In genomic region chr7:85156661-85157213, GRCh38 we compare ENCODE assay signal across 17 cellular contexts. TPM values are rescaled to one million over a fixed set of nuclear protein-coding genes. Genes with fewer than 3 reads are reported as not detected.
"Had no signal": no experiment of that assay in that cellular context is flagged by ENCODE, and none has a peak within 500 bp of the region (broad histone marks: within the 10 kb centered on the region; RNA-seq: fewer than 3 reads in every experiment).

No MANE protein-coding gene starts in this region.

- DNase-seq: activated B cell treated with CpG ODN at 0.5 μM for 24 hours; activated CD4-positive, alpha-beta T cell treated with anti-CD3 and anti-CD28 coated beads for 48 hours; activated CD8-positive, alpha-beta memory T cell treated with anti-CD3 and anti-CD28 coated beads, Interleukin-2, amount 50 U/mL, for 4 hours; activated CD8-positive, alpha-beta T cell treated with anti-CD3 and anti-CD28 coated beads for 36 hours; activated gamma-delta T cell treated with Interleukin-2 at 50 U/mL for 16 hours; amniotic stem cell; body of pancreas; caudate nucleus; mucosa of descending colon; naive thymus-derived CD4-positive, alpha-beta T cell had no signal

- H3K4me1 ChIP-seq: body of pancreas, gastroesophageal sphincter, parathyroid adenoma had no signal

- H3K36me3 ChIP-seq: gastroesophageal sphincter, neutrophil, thoracic aorta had no signal

- ATAC-seq: activated CD8-positive, alpha-beta T cell treated with anti-CD3 and anti-CD28 coated beads for 36 hours; body of pancreas; gastroesophageal sphincter; mucosa of descending colon; naive thymus-derived CD4-positive, alpha-beta T cell; stimulated activated effector memory CD8-positive, alpha-beta T cell treated with anti-CD3 and anti-CD28 coated beads, Interleukin-12 subunit alpha, Interleukin-12 subunit beta, amount 100 ng/mL, for 72 hours had no signal

- H3K4me3 ChIP-seq: body of pancreas, gastroesophageal sphincter, lung, mucosa of descending colon, thoracic aorta had no signal

- H3K27ac Mint-ChIP-seq: activated B cell treated with CpG ODN at 0.5 μM for 24 hours; activated CD8-positive, alpha-beta T cell treated with anti-CD3 and anti-CD28 coated beads for 36 hours; activated naive CD8-positive, alpha-beta T cell; naive thymus-derived CD4-positive, alpha-beta T cell; stimulated activated effector memory CD8-positive, alpha-beta T cell treated with anti-CD3 and anti-CD28 coated beads, Interleukin-12 subunit alpha, Interleukin-12 subunit beta, amount 100 ng/mL, for 72 hours had no signal

- H3K27me3 ChIP-seq: body of pancreas, gastroesophageal sphincter, neutrophil had no signal

- H3K27ac ChIP-seq: body of pancreas, gastroesophageal sphincter, neutrophil, parathyroid adenoma, thoracic aorta had no signal

- H3K4me1 Mint-ChIP-seq: stimulated activated effector memory CD8-positive, alpha-beta T cell treated with anti-CD3 and anti-CD28 coated beads, Interleukin-12 subunit alpha, Interleukin-12 subunit beta, amount 100 ng/mL, for 72 hours had no signal

- H3K9me3 ChIP-seq: body of pancreas, gastroesophageal sphincter, neutrophil, thoracic aorta had no signal

- H3K79me2 ChIP-seq: parathyroid adenoma had no signal

- H2AFZ ChIP-seq: parathyroid adenoma had no signal

- H3K27me3 Mint-ChIP-seq: activated B cell treated with CpG ODN at 0.5 μM for 24 hours; activated CD8-positive, alpha-beta T cell treated with anti-CD3 and anti-CD28 coated beads for 36 hours; activated naive CD8-positive, alpha-beta T cell; naive thymus-derived CD4-positive, alpha-beta T cell had no signal

- H3K4me3 Mint-ChIP-seq: activated B cell treated with CpG ODN at 0.5 μM for 24 hours; activated CD8-positive, alpha-beta T cell treated with anti-CD3 and anti-CD28 coated beads for 36 hours; activated naive CD8-positive, alpha-beta T cell; naive thymus-derived CD4-positive, alpha-beta T cell; stimulated activated effector memory CD8-positive, alpha-beta T cell treated with anti-CD3 and anti-CD28 coated beads, Interleukin-12 subunit alpha, Interleukin-12 subunit beta, amount 100 ng/mL, for 72 hours had no signal

- H3K36me3 Mint-ChIP-seq: naive thymus-derived CD4-positive, alpha-beta T cell; stimulated activated effector memory CD8-positive, alpha-beta T cell treated with anti-CD3 and anti-CD28 coated beads, Interleukin-12 subunit alpha, Interleukin-12 subunit beta, amount 100 ng/mL, for 72 hours had no signal

RNA-seq across cellular contexts. Expression of gene SEMA3D, which starts 30.1 kb away (rescaled TPM):
- total RNA-seq: activated B cell treated with CpG ODN at 0.5 μM for 24 hours; activated CD8-positive, alpha-beta T cell treated with anti-CD3 and anti-CD28 coated beads for 36 hours; naive thymus-derived CD4-positive, alpha-beta T cell had no signal
- polyA plus RNA-seq: naive thymus-derived CD4-positive, alpha-beta T cell had no signal
